In genomic region chr22:45731798-45732495, GRCh38 we compare ENCODE assay signal across 8 cellular contexts.
DNase-seq lines count a peak whose midpoint lies in the region; ATAC-seq and TF ChIP-seq lines count a peak whose summit lies in the region.

No MANE protein-coding gene starts in this region.

- no peak overlapping the region for H3K27ac Mint-ChIP-seq in T-cell

- H3K27ac ChIP-seq in A673 (ENCODE audit: low read depth, low read length, poor library complexity, severe bottlenecking) = no peak overlapping the region
- H3K27ac ChIP-seq in ascending aorta = peak overlapping the region in 1 of 2 donors; percentile 8

- H3K4me1 Mint-ChIP-seq in T-cell = peaks cover 6 to 15% (median 13%) of the 10 kb centered on the region in 3 donors

- H3K27me3 ChIP-seq in A673 (replicated peaks; ENCODE audit: insufficient read depth, low read depth, low read length, poor library complexity) = no peaks in the 10 kb centered on the region
- no peaks in the 10 kb centered on the region for H3K27me3 ChIP-seq in ascending aorta
- no peaks in the 10 kb centered on the region for H3K27me3 ChIP-seq in kidney epithelial cell (ENCODE audit: control insufficient read depth, insufficient read depth, low read length)

- TF ChIP-seq CTCF in A673 (conservative IDR thresholded peaks at IDR 0.05; ENCODE audit: low read depth, low read length) (peak; percentile 54), ascending aorta (IDR thresholded peaks at IDR 0.05) (peak; percentile 19 to 55 (median 28)), kidney epithelial cell (IDR thresholded peaks at IDR 0.05; ENCODE audit: insufficient read depth, low read length, poor library complexity, severe bottlenecking) (peak; percentile 53)

- CTCF ChIA-PET in A673 (lab: Charles Lee) (no interaction called here), T-cell (lab: Charles Lee) (no interaction called here)

- H3K27me3 Mint-ChIP-seq in T-cell = no peaks in the 10 kb centered on the region

- peaks cover 21% of the 10 kb centered on the region for H3K36me3 ChIP-seq in A673 (ENCODE audit: insufficient read depth, low read length, poor library complexity, severe bottlenecking)
- peaks cover 5 to 10% of the 10 kb centered on the region in 2 donors for H3K36me3 ChIP-seq in ascending aorta
- no peaks in the 10 kb centered on the region for H3K36me3 ChIP-seq in kidney epithelial cell (ENCODE audit: control insufficient read depth, insufficient read depth, low read length)

- H3K9me3 Mint-ChIP-seq in T-cell = no peaks in the 10 kb centered on the region

- H3K36me3 Mint-ChIP-seq in T-cell = peaks cover 27% of the 10 kb centered on the region

- POLR2A ChIA-PET in A673 (lab: Charles Lee; ENCODE audit: low non-redundant PET) = interaction anchor here (0.6 kb wide), 1 partner anchor 142 kb away, joined by 3 read pairs; no protein-coding TSS in a partner anchor
- POLR2A ChIA-PET in T-cell (lab: Charles Lee) = no interaction called here

- DNase-seq in A673 (ENCODE audit: low spot score) (peak; percentile 13), HCEC 1CT (peak; percentile 14), ascending aorta (ENCODE audit: low spot score in 2 of 2) (no peak), kidney epithelial cell (ENCODE audit: low read depth) (no peak), T-cell (no peak), DMS79 (lab: John Stamatoyannopoulos, UW) (no peak), NCI-H2107 (lab: John Stamatoyannopoulos, UW) (no peak)

- H3K4me3 Mint-ChIP-seq in T-cell = no peak overlapping the region

- BruUV-seq in A673 (replicated peaks; lab: Mats Ljungman, UMichigan) = no TSS peak

- H3K4me3 ChIP-seq in A673 (ENCODE audit: low read depth, low read length, poor library complexity, severe bottlenecking) (no peak overlapping the region), ascending aorta (no peak overlapping the region), kidney epithelial cell (ENCODE audit: low read depth, low read length) (no peak overlapping the region)

- H3K9me3 ChIP-seq in A673 (ENCODE audit: low read depth, low read length, poor library complexity, severe bottlenecking) (no peaks in the 10 kb centered on the region), ascending aorta (no peaks in the 10 kb centered on the region)

- ATAC-seq in T-cell (replicated peaks in 1 of 4) (no peak), GM18867 (IDR thresholded peaks at IDR 0.05; ENCODE audit: unreplicated experiment) (no peak)

- H3K4me1 ChIP-seq in A673 (ENCODE audit: insufficient read depth, low read length, poor library complexity, severe bottlenecking) (no peaks in the 10 kb centered on the region), ascending aorta (no peaks in the 10 kb centered on the region)

- intact Hi-C loops in A673 (cut with micrococcal nuclease; ENCODE audit: unreplicated experiment) (no loop called here), ascending aorta (cut with DNase I) (no loop called here)

Comparison
In these comparisons a context has a peak if more than half of its experiments do, and no peak if none do; other contexts are left out.
1. DNase-seq: peak in A673 (single experiment) and HCEC 1CT (single experiment); none in ascending aorta (0 of 2), kidney epithelial cell (single experiment), T-cell (0 of 34), DMS79 (single experiment) and NCI-H2107 (single experiment).
2. Peak in every context shown above with its lines, with median percentiles within 50 percentile points of each other: CTCF ChIP-seq.